ENCODE assay signal across 10 cellular contexts in genomic region chr4:2135083-2135482, GRCh38.
A peak's percentile ranks its signal among the peaks of the same experiment; 100 is the strongest.
DNase-seq lines count a peak whose midpoint lies in the region; ATAC-seq lines count a peak whose summit lies in the region.
"Had no signal": no experiment of that assay in that cellular context is flagged by ENCODE, and none has a peak within 500 bp of the region (broad histone marks: within the 10 kb centered on the region; RNA-seq: fewer than 3 reads in every experiment).

No MANE protein-coding gene starts in this region.

- H3K27me3 Mint-ChIP-seq in activated naive CD8-positive, alpha-beta T cell treated with anti-CD3 and anti-CD28 coated beads, Interleukin-2, amount 10 ng/mL, durations not matched to agents 7 days and 5 days = peaks cover 3% of the 10 kb centered on the region
- peaks cover 0 to 2% (median 0%) of the 10 kb centered on the region in 5 donors for H3K27me3 Mint-ChIP-seq in naive thymus-derived CD4-positive, alpha-beta T cell
- H3K27me3 Mint-ChIP-seq: activated T-cell treated with anti-CD3 and anti-CD28 coated beads, Interleukin-2, amount 50 U/mL, for 24 hours had no signal

- H3K36me3 Mint-ChIP-seq in activated naive CD8-positive, alpha-beta T cell treated with anti-CD3 and anti-CD28 coated beads, Interleukin-2, amount 10 ng/mL, durations not matched to agents 7 days and 5 days = peaks cover 25% of the 10 kb centered on the region
- H3K36me3 Mint-ChIP-seq in naive thymus-derived CD4-positive, alpha-beta T cell = peaks cover 0 to 39% (median 6%) of the 10 kb centered on the region in 5 donors

- POLR2A ChIA-PET in activated naive CD8-positive, alpha-beta T cell treated with anti-CD3 and anti-CD28 coated beads, Interleukin-2, amount 10 ng/mL, durations not matched to agents 7 days and 5 days (lab: Charles Lee) = no interaction called here
- POLR2A ChIA-PET in naive thymus-derived CD4-positive, alpha-beta T cell (lab: Charles Lee) = no interaction called here

- peaks cover 21% of the 10 kb centered on the region for H3K9me3 Mint-ChIP-seq in activated naive CD8-positive, alpha-beta T cell treated with anti-CD3 and anti-CD28 coated beads, Interleukin-2, amount 10 ng/mL, durations not matched to agents 7 days and 5 days
- peaks cover 4 to 30% (median 16%) of the 10 kb centered on the region in 11 donors for H3K9me3 Mint-ChIP-seq in naive thymus-derived CD4-positive, alpha-beta T cell

- peaks cover 26% of the 10 kb centered on the region for H3K4me1 Mint-ChIP-seq in activated naive CD8-positive, alpha-beta T cell treated with anti-CD3 and anti-CD28 coated beads, Interleukin-2, amount 10 ng/mL, durations not matched to agents 7 days and 5 days
- peaks cover 13 to 43% (median 24%) of the 10 kb centered on the region in 7 donors for H3K4me1 Mint-ChIP-seq in naive thymus-derived CD4-positive, alpha-beta T cell

- no peaks in the 10 kb centered on the region for H3K36me3 ChIP-seq in naive thymus-derived CD4-positive, alpha-beta T cell (ENCODE audit: control insufficient read depth in 2 of 3, insufficient read depth in 3 of 3, low read length in 3 of 3)

- ATAC-seq in activated naive CD8-positive, alpha-beta T cell treated with anti-CD3 and anti-CD28 coated beads, Interleukin-2, amount 10 ng/mL, durations not matched to agents 7 days and 5 days (ENCODE audit: low read depth) = peak; percentile 86
- ATAC-seq in naive thymus-derived CD4-positive, alpha-beta T cell = peak; percentile 44
- ATAC-seq in GM21528 (IDR thresholded peaks at IDR 0.05; ENCODE audit: low FRiP score, unreplicated experiment) (no peak), HG02610 (IDR thresholded peaks at IDR 0.05; ENCODE audit: unreplicated experiment) (no peak), GM19351 (IDR thresholded peaks at IDR 0.05; ENCODE audit: unreplicated experiment) (no peak)

- intact Hi-C loops in naive thymus-derived CD4-positive, alpha-beta T cell (cut with micrococcal nuclease) = no loop called here

- no peak overlapping the region for H3K27ac ChIP-seq in naive thymus-derived CD4-positive, alpha-beta T cell (ENCODE audit: low read depth, low read length)

- peaks cover 0 to 14% of the 10 kb centered on the region in 2 donors for H3K4me1 ChIP-seq in naive thymus-derived CD4-positive, alpha-beta T cell (ENCODE audit: control insufficient read depth in 2 of 2, insufficient read depth in 2 of 2, low read length in 2 of 2)

- H3K4me3 ChIP-seq in naive thymus-derived CD4-positive, alpha-beta T cell (ENCODE audit: low read length) = no peak overlapping the region

- peak; percentile 36 for DNase-seq in NCI-H2196 (lab: John Stamatoyannopoulos, UW; ENCODE audit: unreplicated experiment)
- DNase-seq in NCI-H2196 treated with DMSO at 0.1 percent for 48 hours (lab: John Stamatoyannopoulos, UW; ENCODE audit: unreplicated experiment) = no peak
- peak; percentile 6 for DNase-seq in KG1 (lab: John Stamatoyannopoulos, UW)
- DNase-seq in activated naive CD8-positive, alpha-beta T cell treated with anti-CD3 and anti-CD28 coated beads, Interleukin-2, amount 10 ng/mL, durations not matched to agents 7 days and 5 days = peak; percentile 51
- DNase-seq in naive thymus-derived CD4-positive, alpha-beta T cell = peak in 6 of 9 donors; percentile 23 to 67 (median 54)
- DNase-seq: activated T-cell treated with anti-CD3 and anti-CD28 coated beads, Interleukin-2, amount 50 U/mL, for 24 hours had no signal

- CTCF ChIA-PET in naive thymus-derived CD4-positive, alpha-beta T cell (lab: Charles Lee) = interaction anchor here (0.8 kb wide), 1 partner anchor 85 kb away, joined by 3 read pairs; no protein-coding TSS in a partner anchor

- H3K27me3 ChIP-seq in naive thymus-derived CD4-positive, alpha-beta T cell (ENCODE audit: control insufficient read depth in 2 of 2, insufficient read depth in 2 of 2, low read length in 2 of 2) = no peaks in the 10 kb centered on the region

- H3K9me3 ChIP-seq in naive thymus-derived CD4-positive, alpha-beta T cell (ENCODE audit: control insufficient read depth in 2 of 3, low read length in 3 of 3) = peaks cover 0 to 19% (median 11%) of the 10 kb centered on the region in 3 experiments

- peak overlapping the region; percentile 54 for H3K4me3 Mint-ChIP-seq in activated naive CD8-positive, alpha-beta T cell treated with anti-CD3 and anti-CD28 coated beads, Interleukin-2, amount 10 ng/mL, durations not matched to agents 7 days and 5 days
- peak overlapping the region in 8 of 10 donors; percentile 4 to 68 (median 32) for H3K4me3 Mint-ChIP-seq in naive thymus-derived CD4-positive, alpha-beta T cell
- H3K4me3 Mint-ChIP-seq: activated T-cell treated with anti-CD3 and anti-CD28 coated beads, Interleukin-2, amount 50 U/mL, for 24 hours; natural killer cell treated with Interleukin-12 subunit alpha and Interleukin-12 subunit beta and Interleukin-15 and Interleukin-18, amount 100 ng/mL, for 72 hours had no signal

- H3K27ac Mint-ChIP-seq in activated naive CD8-positive, alpha-beta T cell treated with anti-CD3 and anti-CD28 coated beads, Interleukin-2, amount 10 ng/mL, durations not matched to agents 7 days and 5 days = peak overlapping the region; percentile 63
- H3K27ac Mint-ChIP-seq in naive thymus-derived CD4-positive, alpha-beta T cell = peak overlapping the region in 6 of 9 donors; percentile 8 to 36 (median 20)
- H3K27ac Mint-ChIP-seq: activated T-cell treated with anti-CD3 and anti-CD28 coated beads, Interleukin-2, amount 50 U/mL, for 24 hours; natural killer cell treated with Interleukin-12 subunit alpha and Interleukin-12 subunit beta and Interleukin-15 and Interleukin-18, amount 100 ng/mL, for 72 hours had no signal

Comparison
In these comparisons a context has a peak if more than half of its experiments do, and no peak if none do; other contexts are left out.
1. ATAC-seq: peak in activated naive CD8-positive, alpha-beta T cell treated with anti-CD3 and anti-CD28 coated beads, Interleukin-2, amount 10 ng/mL, durations not matched to agents 7 days and 5 days (single experiment) and naive thymus-derived CD4-positive, alpha-beta T cell (single experiment); none in GM21528 (single experiment), HG02610 (single experiment) and GM19351 (single experiment).